In genomic region chr3:191065183-191065805, GRCh38 we compare ENCODE assay signal across 23 cellular contexts.
DNase-seq lines count a peak whose midpoint lies in the region; ATAC-seq and TF ChIP-seq lines count a peak whose summit lies in the region.
"Had no signal": no experiment of that assay in that cellular context is flagged by ENCODE, and none has a peak within 500 bp of the region (broad histone marks: within the 10 kb centered on the region; RNA-seq: fewer than 3 reads in every experiment).

No MANE protein-coding gene starts in this region.

- H3K4me3 ChIP-seq in AG09309 (ENCODE audit: control insufficient read depth, low read depth, low read length) (no peak overlapping the region), adipocyte (ENCODE audit: low read length) (peak overlapping the region; percentile 2), tibial artery (no peak overlapping the region)
- H3K4me3 ChIP-seq: mucosa of descending colon, smooth muscle cell, upper lobe of right lung had no signal

- H3K27ac ChIP-seq in foreskin keratinocyte (peak overlapping the region; percentile 49), tibial artery (no peak overlapping the region)
- H3K27ac ChIP-seq: brain microvascular endothelial cell, KMS-11, upper lobe of right lung, VCaP had no signal

- TF ChIP-seq CTCF in AG09309 (IDR thresholded peaks at IDR 0.05; ENCODE audit: control insufficient read depth, insufficient read depth, low read depth, low read length, missing control alignments) (peak; percentile 7), foreskin keratinocyte (conservative IDR thresholded peaks at IDR 0.05) (no peak), tibial artery (IDR thresholded peaks at IDR 0.05) (no peak), CD14-positive monocyte (IDR thresholded peaks at IDR 0.05) (no peak)

- no peak overlapping the region for H3K27ac Mint-ChIP-seq in CD14-positive monocyte

- peaks cover 0 to 2% (median 0%) of the 10 kb centered on the region in 3 donors for H3K27me3 Mint-ChIP-seq in CD14-positive monocyte (ENCODE audit: low read depth in 3 of 3)

- no peak overlapping the region for H3K9ac ChIP-seq in adipocyte (ENCODE audit: low read length)
- H3K9ac ChIP-seq: KMS-11 had no signal

- intact Hi-C loops in tibial artery (cut with DNase I; ENCODE audit: low total_unique reads) = loop anchor here (5.0 kb wide), 1 partner anchor 453 kb away; no protein-coding TSS in a partner anchor
- intact Hi-C loops in CD14-positive monocyte (cut with micrococcal nuclease) = no loop called here

- H3K4me1 Mint-ChIP-seq in CD14-positive monocyte = no peaks in the 10 kb centered on the region

- ATAC-seq in foreskin keratinocyte = peak; percentile 61
- ATAC-seq: mucosa of descending colon, upper lobe of right lung had no signal

- H3K36me3 ChIP-seq in adipocyte (ENCODE audit: control insufficient read depth, insufficient read depth, low read length, severe bottlenecking) (no peaks in the 10 kb centered on the region), tibial artery (no peaks in the 10 kb centered on the region)
- H3K36me3 ChIP-seq: brain microvascular endothelial cell, upper lobe of right lung had no signal

- no peaks in the 10 kb centered on the region for H3K9me3 ChIP-seq in adipocyte (ENCODE audit: control insufficient read depth, low read length)
- H3K9me3 ChIP-seq in tibial artery = no peaks in the 10 kb centered on the region
- H3K9me3 ChIP-seq: mucosa of descending colon, upper lobe of right lung had no signal

- H3K27me3 ChIP-seq in adipocyte (replicated peaks; ENCODE audit: control insufficient read depth, insufficient read depth, low read length) (no peaks in the 10 kb centered on the region), foreskin keratinocyte (no peaks in the 10 kb centered on the region), tibial artery (no peaks in the 10 kb centered on the region)
- H3K27me3 ChIP-seq: brain microvascular endothelial cell, upper lobe of right lung had no signal

- H3K9me3 Mint-ChIP-seq in CD14-positive monocyte = peaks cover 0 to 2% (median 0%) of the 10 kb centered on the region in 7 donors

- no peak for DNase-seq in AG09309 (ENCODE audit: low read depth)
- DNase-seq in HCEC 1CT = peak; percentile 91
- DNase-seq in adipocyte (ENCODE audit: low read depth) = peak; percentile 48
- peak in 1 of 2 donors; percentile 56 for DNase-seq in foreskin keratinocyte
- DNase-seq in stimulated activated CD4-positive, alpha-beta T cell treated with anti-CD3 and anti-CD28 coated beads, Interleukin-1b, Interleukin-23, amount 100 ng/mL, for 48 hours = no peak
- DNase-seq in pons (ENCODE audit: low spot score) = no peak
- DNase-seq in tibial artery = no peak
- DNase-seq in CD14-positive monocyte (ENCODE audit: low spot score) = no peak
- DNase-seq: activated gamma-delta T cell; brain microvascular endothelial cell; DMS79; effector CD8-positive, alpha-beta T cell; islet precursor cell; mucosa of descending colon; NCI-H1436; NCI-H510A; occipital lobe; OCI-M1; stimulated activated naive CD4-positive, alpha-beta T cell treated with Interleukin-2 at 50 U/mL for 16 hours; upper lobe of right lung had no signal

- no peaks in the 10 kb centered on the region for H3K36me3 Mint-ChIP-seq in CD14-positive monocyte

- H3K4me1 ChIP-seq in adipocyte (ENCODE audit: control insufficient read depth, insufficient read depth, low read length) (peaks cover 36% of the 10 kb centered on the region), foreskin keratinocyte (peaks cover 25% of the 10 kb centered on the region), tibial artery (no peaks in the 10 kb centered on the region)
- H3K4me1 ChIP-seq: upper lobe of right lung had no signal

- no peak overlapping the region for H3K4me3 Mint-ChIP-seq in CD14-positive monocyte

Comparison
In these comparisons a context has a peak if more than half of its experiments do, and no peak if none do; other contexts are left out.
1. DNase-seq: peak in HCEC 1CT (single experiment) and adipocyte (single experiment); none in AG09309 (single experiment), stimulated activated CD4-positive, alpha-beta T cell treated with anti-CD3 and anti-CD28 coated beads, Interleukin-1b, Interleukin-23, amount 100 ng/mL, for 48 hours (single experiment), pons (single experiment), tibial artery (0 of 2) and CD14-positive monocyte (single experiment).